Comparison of ENCODE assay signal across 8 cellular contexts in the genomic region with DNA sequence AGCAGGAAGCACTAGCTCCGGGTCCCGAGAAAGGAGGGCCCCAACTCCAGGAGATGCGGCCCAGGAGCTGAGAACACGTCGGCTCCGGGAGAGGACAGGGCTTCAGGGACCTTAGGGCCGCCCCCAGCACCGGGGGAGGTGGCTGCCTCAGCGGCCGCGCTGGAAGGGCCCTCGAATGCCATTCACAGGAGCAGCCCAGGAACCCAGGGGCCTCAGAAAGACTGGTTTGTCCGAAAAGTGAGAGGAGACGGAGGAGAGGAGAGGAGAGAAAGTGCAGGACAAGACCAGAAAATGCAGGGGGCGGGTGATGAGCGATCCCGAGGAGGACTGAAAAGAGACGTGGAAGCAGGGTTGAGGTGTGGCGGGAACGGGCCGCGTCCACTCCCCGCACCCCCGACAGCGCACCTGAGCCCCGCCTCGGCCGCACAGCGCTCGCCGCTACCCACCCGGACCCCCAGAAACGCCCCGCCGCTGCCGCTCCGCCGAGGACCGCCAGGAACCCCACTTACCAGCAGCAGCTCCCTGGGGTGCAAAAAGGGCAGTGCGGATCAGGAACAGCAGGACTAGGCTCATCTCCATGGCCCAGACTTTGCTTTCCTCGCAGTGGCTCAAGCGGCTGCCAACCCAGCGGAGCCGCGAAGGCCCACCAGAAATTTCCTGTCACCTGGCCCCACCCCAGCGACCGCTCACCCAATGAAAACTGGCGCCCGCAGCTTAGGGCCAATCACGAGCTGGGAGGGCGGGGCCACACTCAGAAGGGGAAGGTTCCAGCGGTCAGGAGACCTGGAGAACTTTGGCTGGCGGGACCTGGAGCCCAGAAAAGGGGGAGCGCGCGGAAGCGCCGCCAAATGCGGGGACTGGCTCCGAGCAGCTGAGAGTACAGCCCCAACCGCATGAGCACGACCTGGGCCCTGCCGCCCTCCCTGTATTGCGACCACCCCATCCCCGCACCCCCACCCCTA. TPM values are rescaled to one million over a fixed set of nuclear protein-coding genes. Genes with fewer than 3 reads are reported as not detected.
DNase-seq lines count a peak whose midpoint lies in the region; ATAC-seq and TF ChIP-seq lines count a peak whose summit lies in the region.

No MANE protein-coding gene starts in this region.

- H3K4me3 Mint-ChIP-seq in activated naive CD4-positive, alpha-beta T cell treated with anti-CD3 and anti-CD28 coated beads, Interleukin-2, amount 10 ng/mL, durations not matched to agents 7 days and 5 days = peak overlapping the region; percentile 96

- H3K27me3 ChIP-seq in osteoblast (ENCODE audit: insufficient read depth, low read length) (no peaks in the 10 kb centered on the region), testis (no peaks in the 10 kb centered on the region)

- 0 to 1% methylated on average over 12 to 51 of the region's 65 CpGs for WGBS in testis, 2 donors

- H3K9me3 ChIP-seq in osteoblast (ENCODE audit: low read depth, low read length) = no peaks in the 10 kb centered on the region
- H3K9me3 ChIP-seq in testis = no peaks in the 10 kb centered on the region

- ATAC-seq in GM19463 (IDR thresholded peaks at IDR 0.05; ENCODE audit: unreplicated experiment) = peak; percentile 78

- peak overlapping the region; percentile 70 for H3K27ac Mint-ChIP-seq in activated naive CD4-positive, alpha-beta T cell treated with anti-CD3 and anti-CD28 coated beads, Interleukin-2, amount 10 ng/mL, durations not matched to agents 7 days and 5 days

- H3K4me1 ChIP-seq in osteoblast (ENCODE audit: insufficient read depth, low read length) = peaks cover 3% of the 10 kb centered on the region
- peaks cover 10% of the 10 kb centered on the region for H3K4me1 ChIP-seq in testis

- TF ChIP-seq CTCF in osteoblast (IDR thresholded peaks at IDR 0.05; ENCODE audit: extremely low read depth, low read depth, low read length) (no peak), testis (IDR thresholded peaks at IDR 0.05) (no peak)

- TF ChIP-seq POLR2A in Raji (IDR thresholded peaks at IDR 0.05; ENCODE audit: insufficient read depth, low read depth, low read length) (peak; percentile 60), testis (IDR thresholded peaks at IDR 0.05) (no peak)

- peaks cover 13% of the 10 kb centered on the region for H3K36me3 Mint-ChIP-seq in activated naive CD4-positive, alpha-beta T cell treated with anti-CD3 and anti-CD28 coated beads, Interleukin-2, amount 10 ng/mL, durations not matched to agents 7 days and 5 days

- intact Hi-C loops in testis (cut with DNase I; ENCODE audit: low total_unique reads) = no loop called here

- no peaks in the 10 kb centered on the region for H3K36me3 ChIP-seq in osteoblast (ENCODE audit: insufficient read depth, low read length)
- no peaks in the 10 kb centered on the region for H3K36me3 ChIP-seq in testis (ENCODE audit: low read depth, missing control alignments)

- no peaks in the 10 kb centered on the region for H3K9me3 Mint-ChIP-seq in activated naive CD4-positive, alpha-beta T cell treated with anti-CD3 and anti-CD28 coated beads, Interleukin-2, amount 10 ng/mL, durations not matched to agents 7 days and 5 days

- H3K4me2 ChIP-seq in osteoblast (ENCODE audit: insufficient read depth, low read length) = peak overlapping the region; percentile 96

- peaks cover 59% of the 10 kb centered on the region for H3K4me1 Mint-ChIP-seq in activated naive CD4-positive, alpha-beta T cell treated with anti-CD3 and anti-CD28 coated beads, Interleukin-2, amount 10 ng/mL, durations not matched to agents 7 days and 5 days

- no peaks in the 10 kb centered on the region for H4K20me1 ChIP-seq in osteoblast (ENCODE audit: insufficient read depth, low read length)

- peak overlapping the region; percentile 95 for H2AFZ ChIP-seq in osteoblast (ENCODE audit: low read length)

- CTCF ChIA-PET in activated naive CD4-positive, alpha-beta T cell treated with anti-CD3 and anti-CD28 coated beads, Interleukin-2, amount 10 ng/mL, durations not matched to agents 7 days and 5 days (lab: Charles Lee) = interaction anchor here (0.7 to 3.0 kb wide), 18 partner anchors 9 to 99 kb away, joined by 3 to 21 read pairs (median 4); no protein-coding TSS in a partner anchor

- peak overlapping the region; percentile 28 for H3K27ac ChIP-seq in osteoblast (ENCODE audit: low read depth, low read length)
- no peak overlapping the region for H3K27ac ChIP-seq in testis

- DNase-seq in COR-L47 (lab: John Stamatoyannopoulos, UW) (peak; percentile 89), HT-29 (ENCODE audit: low spot score) (peak; percentile 92), glomerular visceral epithelial cell (ENCODE audit: extremely low spot score) (peak; percentile 92), osteoblast (ENCODE audit: insufficient read length, low spot score, missing footprints) (peak; percentile 99), testis (peak; percentile 96)
- DNase-seq in activated naive CD4-positive, alpha-beta T cell treated with anti-CD3 and anti-CD28 coated beads, Interleukin-2, amount 10 ng/mL, durations not matched to agents 7 days and 5 days = peak; percentile 94

- H3K27me3 Mint-ChIP-seq in activated naive CD4-positive, alpha-beta T cell treated with anti-CD3 and anti-CD28 coated beads, Interleukin-2, amount 10 ng/mL, durations not matched to agents 7 days and 5 days = peaks cover 22% of the 10 kb centered on the region

- H3K4me3 ChIP-seq in osteoblast (ENCODE audit: insufficient read depth, low read length) (peak overlapping the region; percentile 89), testis (peak overlapping the region; percentile 39 to 74)

- H3K79me2 ChIP-seq in osteoblast (ENCODE audit: insufficient read depth, low read length) = no peaks in the 10 kb centered on the region

RNA-seq across cellular contexts. Expression of gene HLA-F, which starts 25.4 kb away (rescaled TPM):
- 10.9 and 15.5 TPM in 2 replicates for total RNA-seq in HT-29 (2014; rRNA removed; shearing (Covaris generic))
- 30.4 and 44.2 TPM in 2 replicates for total RNA-seq in osteoblast
- 10 to 100 TPM; 25.3 to 28.1 TPM for total RNA-seq in testis
- 51.1 TPM for polyA plus RNA-seq in testis (ENCODE audit: insufficient read depth, low read depth, low replicate concordance)
